1 cellular context compared by ENCODE assay signal in genomic region chr5:132110195-132110594, GRCh38.
TF ChIP-seq lines count a peak whose summit lies in the region.

No MANE protein-coding gene starts in this region.

TF ChIP-seq in GM12891, 5 proteins besides CTCF, POLR2A, EP300 and RAD21:
- TF ChIP-seq TAF1 (IDR thresholded peaks at IDR 0.05; ENCODE audit: low read depth, low read length) (no peak), PAX5 (IDR thresholded peaks at IDR 0.05; ENCODE audit: insufficient read depth, low read length, severe bottlenecking) (no peak), POU2F2 (IDR thresholded peaks at IDR 0.05; ENCODE audit: low read depth, low read length) (no peak), SPI1 (IDR thresholded peaks at IDR 0.05; ENCODE audit: low read depth, low read length) (no peak), POLR2AphosphoS5 (IDR thresholded peaks at IDR 0.05; ENCODE audit: low read depth, low read length) (no peak)
